In genomic region chr15:63202858-63203257, GRCh38 we compare ENCODE assay signal across 17 cellular contexts. TPM values are rescaled to one million over a fixed set of nuclear protein-coding genes. Genes with fewer than 3 reads are reported as not detected.
DNase-seq lines count a peak whose midpoint lies in the region; ATAC-seq and TF ChIP-seq lines count a peak whose summit lies in the region.
"Had no signal": no experiment of that assay in that cellular context is flagged by ENCODE, and none has a peak within 500 bp of the region (broad histone marks: within the 10 kb centered on the region; RNA-seq: fewer than 3 reads in every experiment).

No MANE protein-coding gene starts in this region.

- intact Hi-C loops in activated CD4-positive, alpha-beta T cell treated with anti-CD3 and anti-CD28 coated beads, Interleukin-2, amount 10 ng/mL, durations not matched to agents 24 days and 14 days (cut with micrococcal nuclease), result no loop called here

- H3K4me2 ChIP-seq in fibroblast of lung (ENCODE audit: extremely low read depth, insufficient read depth, low read length), result peak overlapping the region; percentile 36
- H3K4me2 ChIP-seq: neural progenitor cell, PC-9, SK-N-SH had no signal

- H3K36me3 ChIP-seq in fibroblast of lung (ENCODE audit: control insufficient read depth, insufficient read depth, low read length), result no peaks in the 10 kb centered on the region
- H3K36me3 ChIP-seq: MG63, neural progenitor cell had no signal

- TF ChIP-seq CTCF in fibroblast of lung (conservative IDR thresholded peaks at IDR 0.05 in 1 of 2, IDR thresholded peaks at IDR 0.05 in 1 of 2; ENCODE audit: low read depth in 1 of 2, low read length in 2 of 2) (no peak), progenitor cell of endocrine pancreas (IDR thresholded peaks at IDR 0.05; ENCODE audit: unreplicated experiment) (no peak), GM13976 (IDR thresholded peaks at IDR 0.05; ENCODE audit: borderline replicate concordance, control extremely low read depth, extremely low read depth, insufficient read depth, missing control alignments) (no peak)

- peak overlapping the region; percentile 25 for H3K4me3 Mint-ChIP-seq in activated CD4-positive, alpha-beta T cell treated with anti-CD3 and anti-CD28 coated beads, Interleukin-2, amount 10 ng/mL, durations not matched to agents 24 days and 14 days
- peak overlapping the region; percentile 39 for H3K4me3 Mint-ChIP-seq in T-helper 17 cell
- no peak overlapping the region for H3K4me3 Mint-ChIP-seq in progenitor cell of endocrine pancreas (ENCODE audit: low read depth)
- H3K4me3 Mint-ChIP-seq: neural progenitor cell had no signal

- ATAC-seq in T-helper 17 cell, result no peak
- ATAC-seq in HG02938 (IDR thresholded peaks at IDR 0.05; ENCODE audit: unreplicated experiment), result no peak
- ATAC-seq in HG03521 (IDR thresholded peaks at IDR 0.05; ENCODE audit: unreplicated experiment), result no peak
- ATAC-seq: sciatic nerve had no signal

- no peak overlapping the region for H3K27ac ChIP-seq in fibroblast of lung (ENCODE audit: insufficient read depth, low read length)
- H3K27ac ChIP-seq: epithelial cell of prostate, neural progenitor cell, PC-9 had no signal

- peaks cover 48% of the 10 kb centered on the region for H3K79me2 ChIP-seq in fibroblast of lung (ENCODE audit: control insufficient read depth, insufficient read depth, low read length)

- H3K27me3 ChIP-seq in fibroblast of lung (ENCODE audit: control insufficient read depth, insufficient read depth, low read length), result no peaks in the 10 kb centered on the region
- H3K27me3 ChIP-seq: MG63, neural progenitor cell had no signal

- H3K4me1 ChIP-seq in fibroblast of lung (ENCODE audit: control insufficient read depth, extremely low read depth, insufficient read depth, low read length), result peaks cover 11% of the 10 kb centered on the region

- no peak overlapping the region for H3K4me3 ChIP-seq in fibroblast of lung (replicated peaks in 1 of 4; ENCODE audit: control extremely low read depth in 1 of 4, insufficient read depth in 1 of 4, low read depth in 3 of 4, low read length in 4 of 4)
- H3K4me3 ChIP-seq: MG63, neural progenitor cell, PC-9 had no signal

- in situ Hi-C loops in GM13976 (cut with MboI; ENCODE audit: low sequenced_read_pairs, unreplicated experiment), result no loop called here

- no peak for DNase-seq in activated CD4-positive, alpha-beta T cell treated with anti-CD3 and anti-CD28 coated beads, Interleukin-2, amount 10 ng/mL, durations not matched to agents 24 days and 14 days
- no peak for DNase-seq in activated CD4-positive, alpha-beta T cell treated with anti-CD3 and anti-CD28 coated beads, Interleukin-2, amount 50 U/mL, for 48 hours
- DNase-seq in T-helper 17 cell (no peak), fibroblast of lung (ENCODE audit: low read depth in 2 of 2) (no peak), progenitor cell of endocrine pancreas (ENCODE audit: low spot score, unreplicated experiment) (no peak), GM13976 (ENCODE audit: low spot score) (no peak)
- DNase-seq: activated CD8-positive, alpha-beta memory T cell treated with anti-CD3 and anti-CD28 coated beads, Interleukin-2, amount 50 U/mL, for 48 hours; aorta; MG63; NCI-H187 treated with DMSO at 0.1 percent for 48 hours; PC-9; SK-N-SH had no signal

- no peak overlapping the region for H3K9ac ChIP-seq in fibroblast of lung (ENCODE audit: insufficient read depth, low read length)
- H3K9ac ChIP-seq: neural progenitor cell, SK-N-SH had no signal

- peaks cover 59% of the 10 kb centered on the region for H3K36me3 Mint-ChIP-seq in activated CD4-positive, alpha-beta T cell treated with anti-CD3 and anti-CD28 coated beads, Interleukin-2, amount 10 ng/mL, durations not matched to agents 24 days and 14 days (ENCODE audit: low read depth)
- H3K36me3 Mint-ChIP-seq in T-helper 17 cell (ENCODE audit: low read depth), result peaks cover 16% of the 10 kb centered on the region
- H3K36me3 Mint-ChIP-seq in progenitor cell of endocrine pancreas (ENCODE audit: insufficient read depth), result peaks cover 6% of the 10 kb centered on the region

- H3K4me1 Mint-ChIP-seq in activated CD4-positive, alpha-beta T cell treated with anti-CD3 and anti-CD28 coated beads, Interleukin-2, amount 10 ng/mL, durations not matched to agents 24 days and 14 days, result peaks cover 71% of the 10 kb centered on the region
- H3K4me1 Mint-ChIP-seq in T-helper 17 cell (peaks cover 75% of the 10 kb centered on the region), progenitor cell of endocrine pancreas (ENCODE audit: low read depth) (peaks cover 16% of the 10 kb centered on the region)

- peaks cover 15% of the 10 kb centered on the region for H3K9me3 Mint-ChIP-seq in activated CD4-positive, alpha-beta T cell treated with anti-CD3 and anti-CD28 coated beads, Interleukin-2, amount 10 ng/mL, durations not matched to agents 24 days and 14 days
- peaks cover 2% of the 10 kb centered on the region for H3K9me3 Mint-ChIP-seq in progenitor cell of endocrine pancreas (ENCODE audit: low read depth)

- no peaks in the 10 kb centered on the region for H3K27me3 Mint-ChIP-seq in activated CD4-positive, alpha-beta T cell treated with anti-CD3 and anti-CD28 coated beads, Interleukin-2, amount 10 ng/mL, durations not matched to agents 24 days and 14 days
- H3K27me3 Mint-ChIP-seq in T-helper 17 cell (no peaks in the 10 kb centered on the region), progenitor cell of endocrine pancreas (no peaks in the 10 kb centered on the region)

- peak overlapping the region; percentile 75 for H3K27ac Mint-ChIP-seq in activated CD4-positive, alpha-beta T cell treated with anti-CD3 and anti-CD28 coated beads, Interleukin-2, amount 10 ng/mL, durations not matched to agents 24 days and 14 days
- H3K27ac Mint-ChIP-seq in T-helper 17 cell, result peak overlapping the region; percentile 78
- H3K27ac Mint-ChIP-seq in progenitor cell of endocrine pancreas, result peak overlapping the region; percentile 58
- H3K27ac Mint-ChIP-seq: neural progenitor cell had no signal

- H2AFZ ChIP-seq in fibroblast of lung (ENCODE audit: low read length), result no peak overlapping the region
- H2AFZ ChIP-seq: neural progenitor cell, PC-9 had no signal

- H3K9me3 ChIP-seq in T-helper 17 cell (ENCODE audit: control insufficient read depth, low read length, poor library complexity, severe bottlenecking), result no peaks in the 10 kb centered on the region
- no peaks in the 10 kb centered on the region for H3K9me3 ChIP-seq in fibroblast of lung (ENCODE audit: control insufficient read depth, insufficient read depth, low read depth, low read length)
- H3K9me3 ChIP-seq: MG63, SK-N-SH had no signal

- no peaks in the 10 kb centered on the region for H4K20me1 ChIP-seq in fibroblast of lung (ENCODE audit: control insufficient read depth, extremely low read depth, insufficient read depth, low read length)

RNA-seq across cellular contexts. Expression of gene RAB8B, which starts 13.5 kb away (rescaled TPM):
- total RNA-seq in activated CD4-positive, alpha-beta T cell treated with anti-CD3 and anti-CD28 coated beads, Interleukin-2, amount 10 ng/mL, durations not matched to agents 24 days and 14 days, result 186 and 187 TPM in 2 replicates
- total RNA-seq in T-helper 17 cell (100 to 1,000 TPM in 1 of 2 donors, 10 to 100 TPM in 1; 78.1 to 108 TPM), fibroblast of lung (111 and 184 TPM in 2 replicates), progenitor cell of endocrine pancreas (31.6 and 37.2 TPM in 2 replicates)
- 107 and 112 TPM in 2 replicates for polyA plus RNA-seq in fibroblast of lung
- 52.4 and 57.7 TPM in 2 replicates for polyA plus RNA-seq in fibroblast of lung (2012)
- polyA minus RNA-seq in fibroblast of lung (ENCODE audit: low replicate concordance), result 12.1 and 16.7 TPM in 2 replicates

RNA-seq across cellular contexts. Expression of gene RPS27L, which starts 45.6 kb away (rescaled TPM):
- 167 and 179 TPM in 2 replicates for total RNA-seq in activated CD4-positive, alpha-beta T cell treated with anti-CD3 and anti-CD28 coated beads, Interleukin-2, amount 10 ng/mL, durations not matched to agents 24 days and 14 days
- total RNA-seq in T-helper 17 cell (10 to 100 TPM; 49.8 to 64.2 TPM), fibroblast of lung (400 and 482 TPM in 2 replicates), progenitor cell of endocrine pancreas (129 and 140 TPM in 2 replicates)
- 402 and 481 TPM in 2 replicates for polyA plus RNA-seq in fibroblast of lung
- 535 and 690 TPM in 2 replicates for polyA plus RNA-seq in fibroblast of lung (2012)
- 7.7 and 21.1 TPM in 2 replicates for polyA minus RNA-seq in fibroblast of lung (ENCODE audit: low replicate concordance)
